In the genomic region with DNA sequence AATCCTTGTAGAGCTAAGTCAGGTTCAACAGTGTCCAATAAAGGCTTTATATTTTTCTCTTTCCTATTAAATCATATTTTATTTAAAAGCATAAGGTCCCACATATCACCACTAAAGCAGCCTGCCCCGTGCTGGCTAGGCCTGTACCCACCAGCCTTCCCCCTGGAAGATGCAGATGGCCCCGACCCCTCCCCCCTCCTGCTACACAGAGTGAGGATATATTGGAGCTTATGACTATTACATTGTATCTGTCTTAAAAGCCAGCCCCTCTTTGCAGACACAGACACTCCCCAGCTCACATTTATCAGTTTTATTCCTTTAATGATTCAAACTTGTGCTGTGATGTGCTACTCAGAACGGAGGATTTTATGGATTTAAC, we compare ENCODE assay signal across 2 cellular contexts.
TF ChIP-seq lines count a peak whose summit lies in the region.

No MANE protein-coding gene starts in this region.

TF ChIP-seq in SK-N-SH, 30 proteins besides CTCF, POLR2A, EP300 and RAD21 (continued from another document):
- TF ChIP-seq ELF1 (IDR thresholded peaks at IDR 0.05) = no peak
- no peak for TF ChIP-seq RFX5 (IDR thresholded peaks at IDR 0.05; ENCODE audit: low read length)
- TF ChIP-seq SMC3 (IDR thresholded peaks at IDR 0.05; ENCODE audit: low read depth, low read length) = no peak
- TF ChIP-seq MEF2A (IDR thresholded peaks at IDR 0.05; ENCODE audit: borderline replicate concordance, low read depth) = no peak
- TF ChIP-seq, protein P1, sequence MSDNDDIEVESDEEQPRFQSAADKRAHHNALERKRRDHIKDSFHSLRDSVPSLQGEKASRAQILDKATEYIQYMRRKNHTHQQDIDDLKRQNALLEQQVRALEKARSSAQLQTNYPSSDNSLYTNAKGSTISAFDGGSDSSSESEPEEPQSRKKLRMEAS (IDR thresholded peaks at IDR 0.05; ENCODE audit: low read depth) = no peak
- TF ChIP-seq, protein P2, sequence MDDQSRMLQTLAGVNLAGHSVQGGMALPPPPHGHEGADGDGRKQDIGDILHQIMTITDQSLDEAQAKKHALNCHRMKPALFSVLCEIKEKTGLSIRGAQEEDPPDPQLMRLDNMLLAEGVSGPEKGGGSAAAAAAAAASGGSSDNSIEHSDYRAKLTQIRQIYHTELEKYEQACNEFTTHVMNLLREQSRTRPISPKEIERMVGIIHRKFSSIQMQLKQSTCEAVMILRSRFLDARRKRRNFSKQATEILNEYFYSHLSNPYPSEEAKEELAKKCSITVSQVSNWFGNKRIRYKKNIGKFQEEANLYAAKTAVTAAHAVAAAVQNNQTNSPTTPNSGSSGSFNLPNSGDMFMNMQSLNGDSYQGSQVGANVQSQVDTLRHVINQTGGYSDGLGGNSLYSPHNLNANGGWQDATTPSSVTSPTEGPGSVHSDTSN (IDR thresholded peaks at IDR 0.05) = no peak
- no peak for TF ChIP-seq FOSL2 (IDR thresholded peaks at IDR 0.05; ENCODE audit: borderline replicate concordance, low read depth)
- TF ChIP-seq, protein P3, sequence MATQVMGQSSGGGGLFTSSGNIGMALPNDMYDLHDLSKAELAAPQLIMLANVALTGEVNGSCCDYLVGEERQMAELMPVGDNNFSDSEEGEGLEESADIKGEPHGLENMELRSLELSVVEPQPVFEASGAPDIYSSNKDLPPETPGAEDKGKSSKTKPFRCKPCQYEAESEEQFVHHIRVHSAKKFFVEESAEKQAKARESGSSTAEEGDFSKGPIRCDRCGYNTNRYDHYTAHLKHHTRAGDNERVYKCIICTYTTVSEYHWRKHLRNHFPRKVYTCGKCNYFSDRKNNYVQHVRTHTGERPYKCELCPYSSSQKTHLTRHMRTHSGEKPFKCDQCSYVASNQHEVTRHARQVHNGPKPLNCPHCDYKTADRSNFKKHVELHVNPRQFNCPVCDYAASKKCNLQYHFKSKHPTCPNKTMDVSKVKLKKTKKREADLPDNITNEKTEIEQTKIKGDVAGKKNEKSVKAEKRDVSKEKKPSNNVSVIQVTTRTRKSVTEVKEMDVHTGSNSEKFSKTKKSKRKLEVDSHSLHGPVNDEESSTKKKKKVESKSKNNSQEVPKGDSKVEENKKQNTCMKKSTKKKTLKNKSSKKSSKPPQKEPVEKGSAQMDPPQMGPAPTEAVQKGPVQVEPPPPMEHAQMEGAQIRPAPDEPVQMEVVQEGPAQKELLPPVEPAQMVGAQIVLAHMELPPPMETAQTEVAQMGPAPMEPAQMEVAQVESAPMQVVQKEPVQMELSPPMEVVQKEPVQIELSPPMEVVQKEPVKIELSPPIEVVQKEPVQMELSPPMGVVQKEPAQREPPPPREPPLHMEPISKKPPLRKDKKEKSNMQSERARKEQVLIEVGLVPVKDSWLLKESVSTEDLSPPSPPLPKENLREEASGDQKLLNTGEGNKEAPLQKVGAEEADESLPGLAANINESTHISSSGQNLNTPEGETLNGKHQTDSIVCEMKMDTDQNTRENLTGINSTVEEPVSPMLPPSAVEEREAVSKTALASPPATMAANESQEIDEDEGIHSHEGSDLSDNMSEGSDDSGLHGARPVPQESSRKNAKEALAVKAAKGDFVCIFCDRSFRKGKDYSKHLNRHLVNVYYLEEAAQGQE (IDR thresholded peaks at IDR 0.05; ENCODE audit: low read depth, low read length) = no peak
- no peak for TF ChIP-seq TAF1 (IDR thresholded peaks at IDR 0.05; ENCODE audit: borderline replicate concordance, low read depth, low read length)
- TF ChIP-seq, protein P4, sequence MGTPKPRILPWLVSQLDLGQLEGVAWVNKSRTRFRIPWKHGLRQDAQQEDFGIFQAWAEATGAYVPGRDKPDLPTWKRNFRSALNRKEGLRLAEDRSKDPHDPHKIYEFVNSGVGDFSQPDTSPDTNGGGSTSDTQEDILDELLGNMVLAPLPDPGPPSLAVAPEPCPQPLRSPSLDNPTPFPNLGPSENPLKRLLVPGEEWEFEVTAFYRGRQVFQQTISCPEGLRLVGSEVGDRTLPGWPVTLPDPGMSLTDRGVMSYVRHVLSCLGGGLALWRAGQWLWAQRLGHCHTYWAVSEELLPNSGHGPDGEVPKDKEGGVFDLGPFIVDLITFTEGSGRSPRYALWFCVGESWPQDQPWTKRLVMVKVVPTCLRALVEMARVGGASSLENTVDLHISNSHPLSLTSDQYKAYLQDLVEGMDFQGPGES (IDR thresholded peaks at IDR 0.05; ENCODE audit: low read depth, low read length) = no peak
- TF ChIP-seq, protein P5, sequence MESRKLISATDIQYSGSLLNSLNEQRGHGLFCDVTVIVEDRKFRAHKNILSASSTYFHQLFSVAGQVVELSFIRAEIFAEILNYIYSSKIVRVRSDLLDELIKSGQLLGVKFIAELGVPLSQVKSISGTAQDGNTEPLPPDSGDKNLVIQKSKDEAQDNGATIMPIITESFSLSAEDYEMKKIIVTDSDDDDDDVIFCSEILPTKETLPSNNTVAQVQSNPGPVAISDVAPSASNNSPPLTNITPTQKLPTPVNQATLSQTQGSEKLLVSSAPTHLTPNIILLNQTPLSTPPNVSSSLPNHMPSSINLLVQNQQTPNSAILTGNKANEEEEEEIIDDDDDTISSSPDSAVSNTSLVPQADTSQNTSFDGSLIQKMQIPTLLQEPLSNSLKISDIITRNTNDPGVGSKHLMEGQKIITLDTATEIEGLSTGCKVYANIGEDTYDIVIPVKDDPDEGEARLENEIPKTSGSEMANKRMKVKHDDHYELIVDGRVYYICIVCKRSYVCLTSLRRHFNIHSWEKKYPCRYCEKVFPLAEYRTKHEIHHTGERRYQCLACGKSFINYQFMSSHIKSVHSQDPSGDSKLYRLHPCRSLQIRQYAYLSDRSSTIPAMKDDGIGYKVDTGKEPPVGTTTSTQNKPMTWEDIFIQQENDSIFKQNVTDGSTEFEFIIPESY (IDR thresholded peaks at IDR 0.05; ENCODE audit: borderline replicate concordance, low read depth) = no peak
TF ChIP-seq in SK-N-SH: peak in this region for 0.

TF ChIP-seq in SK-N-SH treated with all-trans-retinoic acid at 6 μM for 48 hours, 23 proteins besides CTCF, POLR2A, EP300 and RAD21 (continued from another document):
- TF ChIP-seq ZNF70 (CRISPR knock-in tag; IDR thresholded peaks at IDR 0.05) = no peak
- TF ChIP-seq, protein P6, sequence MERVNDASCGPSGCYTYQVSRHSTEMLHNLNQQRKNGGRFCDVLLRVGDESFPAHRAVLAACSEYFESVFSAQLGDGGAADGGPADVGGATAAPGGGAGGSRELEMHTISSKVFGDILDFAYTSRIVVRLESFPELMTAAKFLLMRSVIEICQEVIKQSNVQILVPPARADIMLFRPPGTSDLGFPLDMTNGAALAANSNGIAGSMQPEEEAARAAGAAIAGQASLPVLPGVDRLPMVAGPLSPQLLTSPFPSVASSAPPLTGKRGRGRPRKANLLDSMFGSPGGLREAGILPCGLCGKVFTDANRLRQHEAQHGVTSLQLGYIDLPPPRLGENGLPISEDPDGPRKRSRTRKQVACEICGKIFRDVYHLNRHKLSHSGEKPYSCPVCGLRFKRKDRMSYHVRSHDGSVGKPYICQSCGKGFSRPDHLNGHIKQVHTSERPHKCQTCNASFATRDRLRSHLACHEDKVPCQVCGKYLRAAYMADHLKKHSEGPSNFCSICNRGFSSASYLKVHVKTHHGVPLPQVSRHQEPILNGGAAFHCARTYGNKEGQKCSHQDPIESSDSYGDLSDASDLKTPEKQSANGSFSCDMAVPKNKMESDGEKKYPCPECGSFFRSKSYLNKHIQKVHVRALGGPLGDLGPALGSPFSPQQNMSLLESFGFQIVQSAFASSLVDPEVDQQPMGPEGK (CRISPR knock-in tag; IDR thresholded peaks at IDR 0.05; ENCODE audit: borderline replicate concordance) = no peak
- no peak for TF ChIP-seq ESRRG (CRISPR knock-in tag; IDR thresholded peaks at IDR 0.05)
- TF ChIP-seq ZFP30 (CRISPR knock-in tag; IDR thresholded peaks at IDR 0.05) = no peak
- no peak for TF ChIP-seq ZNF8 (CRISPR knock-in tag; IDR thresholded peaks at IDR 0.05)
- no peak for TF ChIP-seq CSDC2 (CRISPR knock-in tag; IDR thresholded peaks at IDR 0.05)
- no peak for TF ChIP-seq TCF4 (CRISPR knock-in tag; IDR thresholded peaks at IDR 0.05; ENCODE audit: borderline replicate concordance)
- TF ChIP-seq ISL1 (CRISPR knock-in tag; IDR thresholded peaks at IDR 0.05) = no peak
- TF ChIP-seq TOX (CRISPR knock-in tag; IDR thresholded peaks at IDR 0.05; ENCODE audit: borderline replicate concordance) = no peak
- TF ChIP-seq PPARA (CRISPR knock-in tag; IDR thresholded peaks at IDR 0.05; ENCODE audit: borderline replicate concordance) = no peak
- TF ChIP-seq RARB (CRISPR knock-in tag; IDR thresholded peaks at IDR 0.05) = no peak
- no peak for TF ChIP-seq ZFP3 (CRISPR knock-in tag; IDR thresholded peaks at IDR 0.05)
- no peak for TF ChIP-seq OSR1 (CRISPR knock-in tag; IDR thresholded peaks at IDR 0.05)
- TF ChIP-seq ZNF565 (CRISPR knock-in tag; conservative IDR thresholded peaks at IDR 0.05; ENCODE audit: low read depth) = no peak
